1 cellular context compared by ENCODE assay signal in genomic region chr5:6649186-6649585, GRCh38.
TF ChIP-seq lines count a peak whose summit lies in the region.

No MANE protein-coding gene starts in this region.

TF ChIP-seq in H1, 55 proteins besides CTCF, POLR2A, EP300 and RAD21:
- TF ChIP-seq GTF2F1 (IDR thresholded peaks at IDR 0.05; ENCODE audit: borderline replicate concordance, low read depth, low read length) (no peak), CEBPB (IDR thresholded peaks at IDR 0.05; ENCODE audit: low read depth, low read length) (no peak), SIN3A (conservative IDR thresholded peaks at IDR 0.05 in 1 of 2, IDR thresholded peaks at IDR 0.05 in 1 of 2; ENCODE audit: low read depth in 1 of 2, low read length in 2 of 2) (no peak), TBP (IDR thresholded peaks at IDR 0.05; ENCODE audit: low read depth, low read length) (no peak), GABPA (IDR thresholded peaks at IDR 0.05; ENCODE audit: borderline replicate concordance, insufficient read depth, low read length) (no peak), FOSL1 (IDR thresholded peaks at IDR 0.05; ENCODE audit: insufficient read depth, low read depth, low read length) (no peak), TEAD4 (IDR thresholded peaks at IDR 0.05; ENCODE audit: low read depth, low read length) (no peak), CBX8 (IDR thresholded peaks at IDR 0.05; ENCODE audit: borderline replicate concordance, low read depth, low read length) (no peak), CHD2 (IDR thresholded peaks at IDR 0.05; ENCODE audit: low read length) (no peak), SP1 (IDR thresholded peaks at IDR 0.05; ENCODE audit: low read depth, low read length) (no peak), TAF1 (IDR thresholded peaks at IDR 0.05; ENCODE audit: low read depth, low read length) (no peak)
